Comparison of ENCODE assay signal across 21 cellular contexts in genomic region chr4:107578321-107578720, GRCh38.
"Had no signal": no experiment of that assay in that cellular context is flagged by ENCODE, and none has a peak within 500 bp of the region (broad histone marks: within the 10 kb centered on the region; RNA-seq: fewer than 3 reads in every experiment).

No MANE protein-coding gene starts in this region.

- H3K27ac Mint-ChIP-seq: activated CD4-positive, alpha-beta T cell treated with anti-CD3 and anti-CD28 coated beads for 36 hours; activated naive CD4-positive, alpha-beta T cell treated with anti-CD3 and anti-CD28 coated beads, Interleukin-2, amount 50 U/mL, for 24 hours; nephron had no signal

- H3K4me3 Mint-ChIP-seq: activated CD4-positive, alpha-beta T cell treated with anti-CD3 and anti-CD28 coated beads for 36 hours; activated naive CD4-positive, alpha-beta T cell treated with anti-CD3 and anti-CD28 coated beads, Interleukin-2, amount 50 U/mL, for 24 hours; nephron had no signal

- H3K36me3 ChIP-seq: adrenal gland, cardiac muscle cell, gastroesophageal sphincter, heart right ventricle, left ventricle myocardium inferior, upper lobe of left lung had no signal

- DNase-seq: activated CD4-positive, alpha-beta T cell treated with anti-CD3 and anti-CD28 coated beads for 36 hours; activated CD4-positive, alpha-beta T cell treated with anti-CD3 and anti-CD28 coated beads, Interleukin-2, amount 50 U/mL, for 48 hours; activated gamma-delta T cell; adrenal gland; dorsolateral prefrontal cortex; heart right ventricle; kidney glomerular epithelial cell; left ventricle myocardium inferior; mammary epithelial cell; midbrain; nucleus accumbens; posterior cingulate gyrus; stimulated activated naive CD8-positive, alpha-beta T cell treated with anti-CD3 and anti-CD28 coated beads, Interleukin-15, Interleukin-2, amounts not matched to agents 100 U/mL and 50 U/mL, for 24 hours; SW 1271; T-helper 2 cell; upper lobe of left lung had no signal

- H3K9me3 Mint-ChIP-seq: activated naive CD4-positive, alpha-beta T cell treated with anti-CD3 and anti-CD28 coated beads, Interleukin-2, amount 50 U/mL, for 24 hours had no signal

- H3K27ac ChIP-seq: adrenal gland, cardiac muscle cell, dorsolateral prefrontal cortex, gastroesophageal sphincter, heart right ventricle, left ventricle myocardium inferior, upper lobe of left lung had no signal

- H3K4me1 Mint-ChIP-seq: activated CD4-positive, alpha-beta T cell treated with anti-CD3 and anti-CD28 coated beads for 36 hours; activated naive CD4-positive, alpha-beta T cell treated with anti-CD3 and anti-CD28 coated beads, Interleukin-2, amount 50 U/mL, for 24 hours had no signal

- H3K4me3 ChIP-seq: adrenal gland, cardiac muscle cell, dorsolateral prefrontal cortex, gastroesophageal sphincter, heart right ventricle, left ventricle myocardium inferior, upper lobe of left lung had no signal

- FAIRE-seq: TTC549 had no signal

- H3K27me3 Mint-ChIP-seq: activated naive CD4-positive, alpha-beta T cell treated with anti-CD3 and anti-CD28 coated beads, Interleukin-2, amount 50 U/mL, for 24 hours had no signal

- H3K4me1 ChIP-seq: adrenal gland, gastroesophageal sphincter, heart right ventricle, left ventricle myocardium inferior, upper lobe of left lung had no signal

- ATAC-seq: activated CD4-positive, alpha-beta T cell treated with anti-CD3 and anti-CD28 coated beads for 36 hours; gastroesophageal sphincter; heart right ventricle; stimulated activated naive CD8-positive, alpha-beta T cell treated with anti-CD3 and anti-CD28 coated beads, Interleukin-15, Interleukin-2, amounts not matched to agents 100 U/mL and 50 U/mL, for 24 hours had no signal

- H3K9me3 ChIP-seq: adrenal gland, upper lobe of left lung had no signal

- H3K27me3 ChIP-seq: adrenal gland, cardiac muscle cell, gastroesophageal sphincter, heart right ventricle, upper lobe of left lung had no signal
